Comparison of ENCODE assay signal across 15 cellular contexts in the genomic region with DNA sequence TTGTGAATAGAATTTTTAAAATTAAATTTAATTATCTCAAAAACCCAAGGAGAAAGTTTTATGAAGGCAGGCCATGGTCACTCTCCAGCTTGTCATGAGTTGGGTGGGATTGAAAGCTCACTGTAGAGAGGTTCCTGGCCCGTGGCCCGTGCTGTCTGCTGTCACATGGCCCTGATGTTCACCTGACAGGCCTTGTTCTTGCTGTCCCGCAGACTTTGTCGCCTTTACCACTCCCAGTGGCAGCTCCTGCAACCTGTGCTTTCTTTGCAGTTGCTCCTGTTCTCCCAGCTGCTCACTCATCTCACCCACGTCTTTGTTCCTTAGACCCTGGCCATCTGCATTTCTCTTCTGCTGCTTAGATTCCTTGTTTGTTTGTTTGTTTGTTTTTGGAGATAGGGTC. TPM values are rescaled to one million over a fixed set of nuclear protein-coding genes. Genes with fewer than 3 reads are reported as not detected.
DNase-seq lines count a peak whose midpoint lies in the region; ATAC-seq and TF ChIP-seq lines count a peak whose summit lies in the region.
"Had no signal": no experiment of that assay in that cellular context is flagged by ENCODE, and none has a peak within 500 bp of the region (broad histone marks: within the 10 kb centered on the region; RNA-seq: fewer than 3 reads in every experiment).

No MANE protein-coding gene starts in this region.

- H3K27ac Mint-ChIP-seq in T-helper 17 cell (peak overlapping the region; percentile 57), chondrocyte (ENCODE audit: unreplicated experiment) (peak overlapping the region; percentile 42), neural crest cell (ENCODE audit: unreplicated experiment) (peak overlapping the region; percentile 13)
- H3K27ac Mint-ChIP-seq: CD4-positive, alpha-beta T cell had no signal

- peak in 1 of 5 donors; percentile 50 for DNase-seq in heart left ventricle
- no peak for DNase-seq in right atrium auricular region (ENCODE audit: low spot score)
- no peak for DNase-seq in T-helper 17 cell
- DNase-seq in chondrocyte (ENCODE audit: low spot score): no peak
- no peak for DNase-seq in neural crest cell (ENCODE audit: low read depth, low spot score)
- DNase-seq in lower leg skin (ENCODE audit: low spot score in 2 of 2): no peak
- no peak for DNase-seq in SIG-M5 treated with dmso at 0.1 percent for 504 hours (lab: John Stamatoyannopoulos, UW; ENCODE audit: unreplicated experiment)
- DNase-seq: ACHN; Caco-2; CD4-positive, alpha-beta T cell; GM23248 had no signal

- H3K4me3 ChIP-seq in heart left ventricle (no peak overlapping the region), right atrium auricular region (no peak overlapping the region), lower leg skin (ENCODE audit: low read depth, poor library complexity, severe bottlenecking) (no peak overlapping the region)
- H3K4me3 ChIP-seq: GM23248, HAP-1 had no signal

- no peaks in the 10 kb centered on the region for H3K27me3 Mint-ChIP-seq in T-helper 17 cell
- H3K27me3 Mint-ChIP-seq in chondrocyte (ENCODE audit: low read depth): no peaks in the 10 kb centered on the region
- H3K27me3 Mint-ChIP-seq in neural crest cell (ENCODE audit: low read depth): peaks cover 3% of the 10 kb centered on the region
- H3K27me3 Mint-ChIP-seq: CD4-positive, alpha-beta T cell; IgD-negative memory B cell had no signal

- H3K36me3 Mint-ChIP-seq in T-helper 17 cell (ENCODE audit: low read depth): peaks cover 11% of the 10 kb centered on the region
- peaks cover 31% of the 10 kb centered on the region for H3K36me3 Mint-ChIP-seq in chondrocyte (ENCODE audit: low read depth)
- peaks cover 17% of the 10 kb centered on the region for H3K36me3 Mint-ChIP-seq in neural crest cell (ENCODE audit: low read depth)
- H3K36me3 Mint-ChIP-seq: IgD-negative memory B cell had no signal

- ATAC-seq in heart left ventricle: peak in 3 of 4 donors; percentile 40 to 48 (median 45)
- ATAC-seq in T-helper 17 cell: no peak
- ATAC-seq in HG02870 (IDR thresholded peaks at IDR 0.05; ENCODE audit: unreplicated experiment): no peak

- TF ChIP-seq CTCF in heart left ventricle (IDR thresholded peaks at IDR 0.05) (no peak), right atrium auricular region (IDR thresholded peaks at IDR 0.05) (no peak), chondrocyte (IDR thresholded peaks at IDR 0.05) (no peak), neural crest cell (conservative IDR thresholded peaks at IDR 0.05) (no peak), lower leg skin (IDR thresholded peaks at IDR 0.05) (no peak)

- WGBS in heart left ventricle, 4 donors: 55 to 71% (median 65%) methylated on average over 5 of the region's 5 CpGs
- WGBS in lower leg skin, 2 donors: 96 to 97% methylated on average over 5 of the region's 5 CpGs

- intact Hi-C loops in heart left ventricle (cut with DNase I): loop anchor here in 8 of 10 donors (5.0 kb wide), 3 partner anchors 154 to 319 kb away; no protein-coding TSS in a partner anchor
- intact Hi-C loops in lower leg skin (cut with DNase I; ENCODE audit: low total_unique reads): no loop called here

- no peak overlapping the region for H3K4me3 Mint-ChIP-seq in T-helper 17 cell
- H3K4me3 Mint-ChIP-seq in chondrocyte (ENCODE audit: unreplicated experiment): no peak overlapping the region
- no peak overlapping the region for H3K4me3 Mint-ChIP-seq in neural crest cell
- H3K4me3 Mint-ChIP-seq: CD4-positive, alpha-beta T cell; IgD-negative memory B cell had no signal

- H3K27ac ChIP-seq in heart left ventricle (no peak overlapping the region), right atrium auricular region (no peak overlapping the region)
- H3K27ac ChIP-seq: C4-2B, GM23248 had no signal

- peaks cover 14% of the 10 kb centered on the region for H3K4me1 Mint-ChIP-seq in T-helper 17 cell
- no peaks in the 10 kb centered on the region for H3K4me1 Mint-ChIP-seq in chondrocyte (ENCODE audit: low read depth)
- peaks cover 4% of the 10 kb centered on the region for H3K4me1 Mint-ChIP-seq in neural crest cell

- peaks cover 0 to 99% (median 84%) of the 10 kb centered on the region in 9 donors for H3K36me3 ChIP-seq in heart left ventricle
- H3K36me3 ChIP-seq in right atrium auricular region: peaks cover 72% of the 10 kb centered on the region

- no peaks in the 10 kb centered on the region for H3K9me3 ChIP-seq in heart left ventricle
- no peaks in the 10 kb centered on the region for H3K9me3 ChIP-seq in right atrium auricular region
- no peaks in the 10 kb centered on the region for H3K9me3 ChIP-seq in T-helper 17 cell (ENCODE audit: control insufficient read depth, low read length, poor library complexity, severe bottlenecking)
- H3K9me3 ChIP-seq: Caco-2, HAP-1 had no signal

- no peak for TF ChIP-seq POLR2A in heart left ventricle (IDR thresholded peaks at IDR 0.05)
- TF ChIP-seq POLR2A in lower leg skin (IDR thresholded peaks at IDR 0.05): no peak

- H3K27me3 ChIP-seq in heart left ventricle (no peaks in the 10 kb centered on the region), right atrium auricular region (no peaks in the 10 kb centered on the region)

- H3K4me1 ChIP-seq in heart left ventricle: peaks cover 0 to 8% (median 0%) of the 10 kb centered on the region in 12 donors
- H3K4me1 ChIP-seq in right atrium auricular region: no peaks in the 10 kb centered on the region
- H3K4me1 ChIP-seq: Caco-2 had no signal

- H3K9me3 Mint-ChIP-seq in chondrocyte (ENCODE audit: low read depth) (no peaks in the 10 kb centered on the region), neural crest cell (no peaks in the 10 kb centered on the region)
- H3K9me3 Mint-ChIP-seq: CD4-positive, alpha-beta T cell; IgD-negative memory B cell had no signal

RNA-seq across cellular contexts. Expression of a gene that starts 35.6 kb away (rescaled TPM):
- total RNA-seq in heart left ventricle (10 to 100 TPM; 41.2 to 74.4 (median 49.4) TPM), right atrium auricular region (10 to 100 TPM; 47.9 to 57.6 TPM), T-helper 17 cell (10 to 100 TPM; 66.8 to 74.2 TPM), chondrocyte (44.8 to 73.7 TPM (median 47.5 TPM) in 3 replicates), neural crest cell (140 and 142 TPM in 2 replicates), lower leg skin (10 to 100 TPM; 59.0 to 81.0 (median 66.7) TPM)
- polyA plus RNA-seq in heart left ventricle: 10 to 100 TPM; 30.7 to 56.3 TPM

RNA-seq across cellular contexts. Expression of a gene that starts 56.8 kb away (rescaled TPM):
- total RNA-seq in heart left ventricle (10 to 100 TPM; 17.6 to 31.4 (median 25.5) TPM), right atrium auricular region (10 to 100 TPM; 11.6 to 19.3 TPM), T-helper 17 cell (100 to 1,000 TPM in 1 of 2 donors, 10 to 100 TPM in 1; 82.2 to 104 TPM), chondrocyte (81.5 to 86.3 TPM (median 83.5 TPM) in 3 replicates), neural crest cell (281 and 308 TPM in 2 replicates), lower leg skin (10 to 100 TPM; 38.5 to 54.2 (median 42.9) TPM)
- 10 to 100 TPM in 1 of 2 donors, 1 to 10 TPM in 1; 5.8 to 17.2 TPM for polyA plus RNA-seq in heart left ventricle

Comparison
In these comparisons a context has a peak if more than half of its experiments do, and no peak if none do; other contexts are left out.
1. ATAC-seq: peak in heart left ventricle (3 of 4); none in T-helper 17 cell (single experiment) and HG02870 (single experiment).
2. Peak in every context shown above with its lines, with median percentiles within 50 percentile points of each other: H3K27ac Mint-ChIP-seq.